In the genomic region with DNA sequence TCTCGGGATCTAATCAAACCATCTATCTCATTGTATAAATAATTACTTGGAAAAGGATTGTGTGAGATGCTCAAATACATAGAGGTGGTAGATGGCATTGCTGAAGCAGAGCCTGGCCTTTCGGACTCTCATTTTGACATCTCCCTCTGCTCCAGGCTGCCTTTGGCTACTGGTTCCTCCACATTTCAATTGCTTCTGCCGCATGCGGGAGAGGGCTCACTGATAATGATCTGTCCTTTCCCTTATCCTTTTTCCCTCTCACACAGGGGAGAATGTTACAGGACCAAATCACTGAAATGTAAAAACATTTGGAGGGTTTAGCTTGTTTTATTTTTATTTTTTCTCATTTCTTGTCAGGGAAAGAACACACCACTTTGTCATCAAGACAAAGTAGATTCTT, we compare ENCODE assay signal across 26 cellular contexts.
"Had no signal": no experiment of that assay in that cellular context is flagged by ENCODE, and none has a peak within 500 bp of the region (broad histone marks: within the 10 kb centered on the region; RNA-seq: fewer than 3 reads in every experiment).

No MANE protein-coding gene starts in this region.

- DNase-seq: activated CD4-positive, alpha-beta T cell treated with anti-CD3 and anti-CD28 coated beads, Interleukin-2, amount 10 ng/mL, durations not matched to agents 24 days and 14 days; activated CD4-positive, alpha-beta T cell treated with anti-CD3 and anti-CD28 coated beads, Interleukin-2, amount 50 U/mL, for 4 hours; activated CD8-positive, alpha-beta T cell treated with anti-CD3 and anti-CD28 coated beads for 36 hours; activated effector memory CD4-positive, alpha-beta T cell treated with anti-CD3 and anti-CD28 coated beads, Interleukin-2, amount 50 U/mL, for 16 hours; activated naive CD4-positive, alpha-beta T cell; activated naive CD4-positive, alpha-beta T cell treated with anti-CD3 and anti-CD28 coated beads, Interleukin-2, amount 50 U/mL, for 16 hours; activated naive CD8-positive, alpha-beta T cell treated with anti-CD3 and anti-CD28 coated beads for 36 hours; activated T-cell treated with anti-CD3 and anti-CD28 coated beads, Interleukin-2, amount 50 U/mL, for 1 hour; activated T-cell treated with anti-CD3 and anti-CD28 coated beads, Interleukin-2, amount 50 U/mL, for 72 hours; MM.1S; MV-4-11; NCI-H1092; NCI-H1436 treated with DMSO at 0.1 percent for 48 hours; NCI-H1694 treated with DMSO at 0.1 percent for 48 hours; NCI-H2029; NCI-H345; NCI-H524 treated with DMSO at 0.1 percent for 48 hours; PC-3; Peyer's patch; RPMI8226; SHP77 treated with DMSO at 0.1 percent for 48 hours; T1000 had no signal

- H3K27me3 ChIP-seq: ascending aorta, cardiac muscle cell, Peyer's patch, SJSA1 had no signal

- H3K9ac ChIP-seq: KMS-11 had no signal

- H3K27ac ChIP-seq: ascending aorta, cardiac muscle cell, KMS-11, Peyer's patch, SJSA1 had no signal

- H3K4me3 ChIP-seq: ascending aorta, cardiac muscle cell, Peyer's patch, SJSA1 had no signal

- H3K4me2 ChIP-seq: KMS-11 had no signal

- H3K36me3 ChIP-seq: ascending aorta, cardiac muscle cell, Peyer's patch, SJSA1 had no signal

- H3K4me1 ChIP-seq: ascending aorta, Peyer's patch, SJSA1 had no signal
